ENCODE assay signal across 15 cellular contexts in genomic region chr16:19377864-19378263, GRCh38. TPM values are rescaled to one million over a fixed set of nuclear protein-coding genes. Genes with fewer than 3 reads are reported as not detected.
"Had no signal": no experiment of that assay in that cellular context is flagged by ENCODE, and none has a peak within 500 bp of the region (broad histone marks: within the 10 kb centered on the region; RNA-seq: fewer than 3 reads in every experiment).

No MANE protein-coding gene starts in this region.

- H3K36me3 ChIP-seq: heart left ventricle, left lung had no signal

- H3K4me1 ChIP-seq: psoas muscle had no signal

- H3K36me3 Mint-ChIP-seq: natural killer cell treated with Interleukin-12 subunit alpha and Interleukin-12 subunit beta and Interleukin-15 and Interleukin-18, amount 100 ng/mL, for 72 hours; stimulated activated naive B cell treated with anti-CD40 and anti-IgM and Interleukin-4, amounts not matched to agents 10 μg/mL and 1 μg/mL and 100 μg/mL, for 72 hours had no signal

- H3K27me3 ChIP-seq: left lung had no signal

- H3K27ac ChIP-seq: heart left ventricle, left lung, psoas muscle had no signal

- H3K4me3 Mint-ChIP-seq: activated CD4-positive, alpha-beta memory T cell treated with anti-CD3 and anti-CD28 coated beads, Interleukin-2, amount 10 ng/mL, durations not matched to agents 7 days and 5 days; activated naive CD8-positive, alpha-beta T cell treated with anti-CD3 and anti-CD28 coated beads, Interleukin-2, amount 10 ng/mL, durations not matched to agents 7 days and 5 days; endodermal cell; natural killer cell treated with Interleukin-12 subunit alpha and Interleukin-12 subunit beta and Interleukin-15 and Interleukin-18, amount 100 ng/mL, for 72 hours; stimulated activated naive B cell treated with anti-CD40 and anti-IgM and Interleukin-4, amounts not matched to agents 10 μg/mL and 1 μg/mL and 100 μg/mL, for 72 hours had no signal

- H3K4me3 ChIP-seq: heart left ventricle, left lung, psoas muscle had no signal

- H3K9me3 ChIP-seq: heart left ventricle, left lung, psoas muscle had no signal

- H3K27ac Mint-ChIP-seq: activated CD4-positive, alpha-beta memory T cell treated with anti-CD3 and anti-CD28 coated beads, Interleukin-2, amount 10 ng/mL, durations not matched to agents 7 days and 5 days; activated naive CD8-positive, alpha-beta T cell treated with anti-CD3 and anti-CD28 coated beads, Interleukin-2, amount 10 ng/mL, durations not matched to agents 7 days and 5 days; endodermal cell; natural killer cell treated with Interleukin-12 subunit alpha and Interleukin-12 subunit beta and Interleukin-15 and Interleukin-18, amount 100 ng/mL, for 72 hours; stimulated activated naive B cell treated with anti-CD40 and anti-IgM and Interleukin-4, amounts not matched to agents 10 μg/mL and 1 μg/mL and 100 μg/mL, for 72 hours had no signal

- H3K9me3 Mint-ChIP-seq: activated CD4-positive, alpha-beta memory T cell treated with anti-CD3 and anti-CD28 coated beads, Interleukin-2, amount 10 ng/mL, durations not matched to agents 7 days and 5 days; natural killer cell treated with Interleukin-12 subunit alpha and Interleukin-12 subunit beta and Interleukin-15 and Interleukin-18, amount 100 ng/mL, for 72 hours; stimulated activated naive B cell treated with anti-CD40 and anti-IgM and Interleukin-4, amounts not matched to agents 10 μg/mL and 1 μg/mL and 100 μg/mL, for 72 hours had no signal

- H3K27me3 Mint-ChIP-seq: activated CD4-positive, alpha-beta memory T cell treated with anti-CD3 and anti-CD28 coated beads, Interleukin-2, amount 10 ng/mL, durations not matched to agents 7 days and 5 days had no signal

- DNase-seq: activated CD4-positive, alpha-beta memory T cell treated with anti-CD3 and anti-CD28 coated beads, Interleukin-2, amount 10 ng/mL, durations not matched to agents 7 days and 5 days; activated gamma-delta T cell; activated naive CD8-positive, alpha-beta T cell treated with anti-CD3 and anti-CD28 coated beads, Interleukin-2, amount 10 ng/mL, durations not matched to agents 7 days and 5 days; activated T-cell treated with anti-CD3 and anti-CD28 coated beads, Interleukin-2, amount 50 U/mL, for 48 hours; cerebellar nuclear complex; endodermal cell; foreskin fibroblast; heart left ventricle; left lung; psoas muscle; stimulated activated CD4-positive, alpha-beta T cell treated with anti-CD3 and anti-CD28 coated beads, Interleukin-2, amount 100 ng/mL, for 24 hours; stimulated activated naive B cell treated with anti-CD40 and anti-IgM and Interleukin-4, amounts not matched to agents 10 μg/mL and 1 μg/mL and 100 μg/mL, for 72 hours; substantia nigra; trophoblast cell had no signal

RNA-seq across cellular contexts. Expression of gene TMC5, which starts 39.8 kb away (rescaled TPM):
- total RNA-seq: activated naive CD8-positive, alpha-beta T cell treated with anti-CD3 and anti-CD28 coated beads, Interleukin-2, amount 10 ng/mL, durations not matched to agents 7 days and 5 days; natural killer cell treated with Interleukin-12 subunit alpha and Interleukin-12 subunit beta and Interleukin-15 and Interleukin-18, amount 100 ng/mL, for 72 hours; psoas muscle had no signal
- polyA plus RNA-seq: heart left ventricle had no signal
